In genomic region chr16:4093495-4094137, GRCh38 we compare ENCODE assay signal across 16 cellular contexts. TPM values are rescaled to one million over a fixed set of nuclear protein-coding genes. Genes with fewer than 3 reads are reported as not detected.
DNase-seq lines count a peak whose midpoint lies in the region; ATAC-seq and TF ChIP-seq lines count a peak whose summit lies in the region.
"Had no signal": no experiment of that assay in that cellular context is flagged by ENCODE, and none has a peak within 500 bp of the region (broad histone marks: within the 10 kb centered on the region; RNA-seq: fewer than 3 reads in every experiment).

No MANE protein-coding gene starts in this region.

- intact Hi-C loops in gastrocnemius medialis (cut with DNase I; ENCODE audit: low total_unique reads) (loop anchor here (2.0 to 5.0 kb wide), 3 partner anchors 19 to 159 kb away; no protein-coding TSS in a partner anchor), dorsolateral prefrontal cortex (cut with DNase I) (loop anchor here in 1 of 2 donors (10.0 kb wide), 1 partner anchor 319 kb away; no protein-coding TSS in a partner anchor)

- H3K4me1 ChIP-seq in right atrium auricular region (peaks cover 0 to 51% of the 10 kb centered on the region in 2 donors), gastrocnemius medialis (peaks cover 76 to 81% of the 10 kb centered on the region in 2 donors)

- ATAC-seq in gastrocnemius medialis (peak; percentile 70 to 71), GM19324 (IDR thresholded peaks at IDR 0.05; ENCODE audit: low FRiP score, unreplicated experiment) (no peak), GM21390 (IDR thresholded peaks at IDR 0.05; ENCODE audit: unreplicated experiment) (no peak)
- ATAC-seq: naive thymus-derived CD4-positive, alpha-beta T cell had no signal

- H3K9me3 ChIP-seq in right atrium auricular region = no peaks in the 10 kb centered on the region
- no peaks in the 10 kb centered on the region for H3K9me3 ChIP-seq in gastrocnemius medialis

- DNase-seq in DMS79 treated with DMSO at 0.1 percent for 48 hours (lab: John Stamatoyannopoulos, UW) (peak; percentile 21), astrocyte of the hippocampus (ENCODE audit: low read depth, low spot score) (peak; percentile 35), right atrium auricular region (ENCODE audit: low spot score) (no peak), gastrocnemius medialis (peak; percentile 59 to 77), dorsolateral prefrontal cortex (no peak)
- no peak for DNase-seq in effector CD4-positive, alpha-beta T cell
- DNase-seq: activated T-cell treated with anti-CD3 and anti-CD28 coated beads, Interleukin-2, amount 50 U/mL, for 1 hour; GF-D8; naive thymus-derived CD4-positive, alpha-beta T cell; NCI-H1417 treated with DMSO at 0.1 percent for 48 hours; NK-92 treated with Interleukin-12 subunit alpha and Interleukin-12 subunit beta, amount 100 ng/mL, for 24 hours; stimulated activated CD4-positive, alpha-beta T cell treated with anti-CD3 and anti-CD28 coated beads, Interleukin-15, amount 100 ng/mL, for 24 hours; stimulated activated CD8-positive, alpha-beta memory T cell treated with anti-CD3 and anti-CD28 coated beads, Interleukin-4, amount 100 ng/mL, for 48 hours had no signal

- in situ Hi-C loops in gastrocnemius medialis (cut with MboI; ENCODE audit: low sequenced_read_pairs in 4 of 4) = no loop called here

- H3K27ac ChIP-seq in right atrium auricular region = peak overlapping the region; percentile 80 to 83
- peak overlapping the region; percentile 90 to 95 (median 94) for H3K27ac ChIP-seq in gastrocnemius medialis
- peak overlapping the region in 1 of 59 donors; percentile 10 for H3K27ac ChIP-seq in dorsolateral prefrontal cortex
- H3K27ac ChIP-seq: C4-2B had no signal

- H3K27me3 ChIP-seq in right atrium auricular region (no peaks in the 10 kb centered on the region), gastrocnemius medialis (no peaks in the 10 kb centered on the region), dorsolateral prefrontal cortex (no peaks in the 10 kb centered on the region)

- H3K4me3 ChIP-seq in right atrium auricular region (peak overlapping the region; percentile 2 to 17), gastrocnemius medialis (peak overlapping the region in 3 of 4 donors; percentile 1 to 32 (median 22)), dorsolateral prefrontal cortex (peak overlapping the region in 2 of 59 donors; percentile 5 to 8)

- peak; percentile 47 to 73 for TF ChIP-seq POLR2A in gastrocnemius medialis (IDR thresholded peaks at IDR 0.05)

- no peak for TF ChIP-seq CTCF in right atrium auricular region (IDR thresholded peaks at IDR 0.05)
- no peak for TF ChIP-seq CTCF in gastrocnemius medialis (IDR thresholded peaks at IDR 0.05 in 4 of 5, conservative IDR thresholded peaks at IDR 0.05 in 1 of 5)
- no peak for TF ChIP-seq CTCF in dorsolateral prefrontal cortex (IDR thresholded peaks at IDR 0.05 in 54 of 56, conservative IDR thresholded peaks at IDR 0.05 in 2 of 56; ENCODE audit: low read depth in 1 of 56, partially characterized antibody in 56 of 56)

- H3K36me3 ChIP-seq in right atrium auricular region (no peaks in the 10 kb centered on the region), gastrocnemius medialis (no peaks in the 10 kb centered on the region)

RNA-seq across cellular contexts. Expression of gene ADCY9, which starts 22.6 kb away (rescaled TPM):
- 10 to 100 TPM; 31.5 to 42.2 TPM for total RNA-seq in right atrium auricular region
- 100 to 1,000 TPM in 3 of 4 donors, 10 to 100 TPM in 1; 84.9 to 223 (median 163) TPM for total RNA-seq in gastrocnemius medialis
- total RNA-seq in dorsolateral prefrontal cortex = 10 to 100 TPM; 16.3 to 55.2 (median 33.9) TPM

Comparison
In these comparisons a context has a peak if more than half of its experiments do, and no peak if none do; other contexts are left out.
1. DNase-seq: peak in DMS79 treated with DMSO at 0.1 percent for 48 hours (single experiment), astrocyte of the hippocampus (single experiment) and gastrocnemius medialis (2 of 2); none in right atrium auricular region (single experiment), effector CD4-positive, alpha-beta T cell (single experiment) and dorsolateral prefrontal cortex (0 of 10).
2. ATAC-seq: peak in gastrocnemius medialis (2 of 2); none in GM19324 (single experiment) and GM21390 (single experiment).